ENCODE assay signal across 8 cellular contexts in genomic region chr6:155418017-155418749, GRCh38.
A peak's percentile ranks its signal among the peaks of the same experiment; 100 is the strongest.
DNase-seq lines count a peak whose midpoint lies in the region; ATAC-seq and TF ChIP-seq lines count a peak whose summit lies in the region.

No MANE protein-coding gene starts in this region.

- DNase-seq in GM12865 (ENCODE audit: low read depth) (peak; percentile 87), NCI-H2227 (lab: John Stamatoyannopoulos, UW; ENCODE audit: unreplicated experiment) (peak; percentile 52), fibroblast of gingiva (ENCODE audit: low read depth) (peak; percentile 90), NCI-H510A (lab: John Stamatoyannopoulos, UW) (no peak), NCI-H2171 treated with DMSO at 0.1 percent for 48 hours (lab: John Stamatoyannopoulos, UW) (no peak)
- peak; percentile 29 for DNase-seq in activated CD8-positive, alpha-beta memory T cell treated with anti-CD3 and anti-CD28 coated beads, Interleukin-2, amount 50 U/mL, for 1 hour (ENCODE audit: extremely low read depth)
- peak; percentile 52 to 61 for DNase-seq in stimulated activated CD4-positive, alpha-beta T cell treated with anti-CD3 and anti-CD28 coated beads, Interleukin-15, amount 100 ng/mL, for 48 hours (ENCODE audit: low read depth in 2 of 2)

- H3K4me3 ChIP-seq in GM12865 (ENCODE audit: low read depth, low read length), result peak overlapping the region; percentile 52

- ATAC-seq in HG02588 (IDR thresholded peaks at IDR 0.05; ENCODE audit: unreplicated experiment), result peak; percentile 77

- no peak for TF ChIP-seq CTCF in GM12865 (IDR thresholded peaks at IDR 0.05; ENCODE audit: insufficient read depth, low read depth, low read length, missing control alignments)

Comparison
In these comparisons a context has a peak if more than half of its experiments do, and no peak if none do; other contexts are left out.
1. DNase-seq: peak in GM12865 (single experiment), NCI-H2227 (single experiment), activated CD8-positive, alpha-beta memory T cell treated with anti-CD3 and anti-CD28 coated beads, Interleukin-2, amount 50 U/mL, for 1 hour (single experiment), fibroblast of gingiva (single experiment) and stimulated activated CD4-positive, alpha-beta T cell treated with anti-CD3 and anti-CD28 coated beads, Interleukin-15, amount 100 ng/mL, for 48 hours (2 of 2); none in NCI-H510A (single experiment) and NCI-H2171 treated with DMSO at 0.1 percent for 48 hours (single experiment).